16 cellular contexts compared by ENCODE assay signal in genomic region chr1:53022179-53022578, GRCh38. TPM values are rescaled to one million over a fixed set of nuclear protein-coding genes. Genes with fewer than 3 reads are reported as not detected.
DNase-seq lines count a peak whose midpoint lies in the region; ATAC-seq and TF ChIP-seq lines count a peak whose summit lies in the region.
"Had no signal": no experiment of that assay in that cellular context is flagged by ENCODE, and none has a peak within 500 bp of the region (broad histone marks: within the 10 kb centered on the region; RNA-seq: fewer than 3 reads in every experiment).

No MANE protein-coding gene starts in this region.

- ATAC-seq in T-helper 17 cell (no peak), SK-N-SH treated with all-trans-retinoic acid at 6 μM for 48 hours (no peak)
- ATAC-seq: CD8-positive, alpha-beta T cell had no signal

- no peak overlapping the region for H3K56ac ChIP-seq in mesendoderm (ENCODE audit: low read length)

- no peaks in the 10 kb centered on the region for H3K79me2 ChIP-seq in mesendoderm (ENCODE audit: control insufficient read depth, insufficient read depth, low read length)

- no peak overlapping the region for H2BK5ac ChIP-seq in mesendoderm (ENCODE audit: low read length)

- CTCF ChIA-PET in CD8-positive, alpha-beta memory T cell (lab: Charles Lee), result no interaction called here

- H3K27me3 Mint-ChIP-seq in T-helper 17 cell, result no peaks in the 10 kb centered on the region
- no peaks in the 10 kb centered on the region for H3K27me3 Mint-ChIP-seq in CD8-positive, alpha-beta memory T cell
- H3K27me3 Mint-ChIP-seq in activated T-helper 2 cell treated with anti-CD3 and anti-CD28 coated beads, Interferon-gamma antibody, Interleukin-2, Interleukin-4, amounts not matched to agents 10 μg/mL and 5 μg/mL and 100 μg/mL, durations not matched to agents 14 hours and 24 hours and 36 hours (ENCODE audit: low read depth), result no peaks in the 10 kb centered on the region

- H2AK5ac ChIP-seq in mesendoderm (ENCODE audit: low read length), result no peak overlapping the region

- H3K9ac ChIP-seq in mesendoderm (ENCODE audit: low read length), result no peak overlapping the region

- no peak overlapping the region for H4K8ac ChIP-seq in mesendoderm (ENCODE audit: low read depth, low read length)

- WGBS in mesendoderm (ENCODE audit: extremely low coverage, insufficient coverage, low lambda C conversion rate), result no CpG with 5 or more reads among the region's 1 CpG

- intact Hi-C loops in cardiac septum (cut with DNase I), result no loop called here
- intact Hi-C loops in activated T-helper 2 cell treated with anti-CD3 and anti-CD28 coated beads, Interferon-gamma antibody, Interleukin-2, Interleukin-4, amounts not matched to agents 10 μg/mL and 5 μg/mL and 100 μg/mL, durations not matched to agents 14 hours and 24 hours and 36 hours (cut with micrococcal nuclease), result no loop called here

- no peak for TF ChIP-seq CTCF in cardiac muscle cell (IDR thresholded peaks at IDR 0.05; ENCODE audit: low read depth, low read length)

- H3K23ac ChIP-seq in mesendoderm (ENCODE audit: low read length), result no peak overlapping the region

- H3K4me2 ChIP-seq in mesendoderm (ENCODE audit: low read length), result no peak overlapping the region

- H3K4ac ChIP-seq in mesendoderm (ENCODE audit: low read depth, low read length), result no peak overlapping the region

- no peaks in the 10 kb centered on the region for H3K79me1 ChIP-seq in mesendoderm (ENCODE audit: low read length)

- H4K5ac ChIP-seq in mesendoderm (ENCODE audit: low read length), result no peak overlapping the region

- no peaks in the 10 kb centered on the region for H3K27me3 ChIP-seq in cardiac muscle cell
- H3K27me3 ChIP-seq in mesendoderm (ENCODE audit: insufficient read depth, low read length, poor library complexity), result no peaks in the 10 kb centered on the region
- no peaks in the 10 kb centered on the region for H3K27me3 ChIP-seq in CD8-positive, alpha-beta memory T cell (ENCODE audit: insufficient read depth, low read length, poor library complexity, severe bottlenecking)

- no peak overlapping the region for H2BK120ac ChIP-seq in mesendoderm (ENCODE audit: low read depth, low read length)

- H3K4me1 ChIP-seq in cardiac muscle cell (ENCODE audit: low read depth) (peaks cover 34% of the 10 kb centered on the region), mesendoderm (ENCODE audit: control insufficient read depth, low read depth, low read length) (no peaks in the 10 kb centered on the region)
- no peaks in the 10 kb centered on the region for H3K4me1 ChIP-seq in CD8-positive, alpha-beta memory T cell (ENCODE audit: insufficient read depth, low read length)
- H3K4me1 ChIP-seq: Caco-2 had no signal

- H3K9me3 ChIP-seq in cardiac muscle cell (ENCODE audit: low read depth) (no peaks in the 10 kb centered on the region), T-helper 17 cell (ENCODE audit: control insufficient read depth, low read length, poor library complexity, severe bottlenecking) (no peaks in the 10 kb centered on the region)
- H3K9me3 ChIP-seq in CD8-positive, alpha-beta memory T cell (ENCODE audit: low read length), result no peaks in the 10 kb centered on the region
- H3K9me3 ChIP-seq: Caco-2 had no signal

- DNase-seq in cardiac muscle cell (ENCODE audit: low read depth in 1 of 2, low spot score in 1 of 2) (no peak), cardiac septum (ENCODE audit: low spot score) (no peak), T-helper 17 cell (no peak), mesendoderm (peak; percentile 5), activated gamma-delta T cell treated with Interleukin-2 at 50 U/mL for 16 hours (no peak)
- DNase-seq in CD8-positive, alpha-beta memory T cell, result no peak
- no peak for DNase-seq in activated T-helper 2 cell treated with anti-CD3 and anti-CD28 coated beads, Interferon-gamma antibody, Interleukin-2, Interleukin-4, amounts not matched to agents 10 μg/mL and 5 μg/mL and 100 μg/mL, durations not matched to agents 14 hours and 24 hours and 36 hours (ENCODE audit: low spot score)
- DNase-seq: Caco-2; CD8-positive, alpha-beta T cell; DMS53; GF-D8 had no signal

- no peak overlapping the region for H3K18ac ChIP-seq in mesendoderm (ENCODE audit: low read length)

- H3K4me1 Mint-ChIP-seq in T-helper 17 cell, result peaks cover 19% of the 10 kb centered on the region
- peaks cover 15 to 31% (median 17%) of the 10 kb centered on the region in 3 donors for H3K4me1 Mint-ChIP-seq in CD8-positive, alpha-beta memory T cell
- peaks cover 5% of the 10 kb centered on the region for H3K4me1 Mint-ChIP-seq in activated T-helper 2 cell treated with anti-CD3 and anti-CD28 coated beads, Interferon-gamma antibody, Interleukin-2, Interleukin-4, amounts not matched to agents 10 μg/mL and 5 μg/mL and 100 μg/mL, durations not matched to agents 14 hours and 24 hours and 36 hours (ENCODE audit: low read depth)

- H3K27ac ChIP-seq in cardiac muscle cell (peak overlapping the region; percentile 34), mesendoderm (ENCODE audit: low read depth, low read length) (no peak overlapping the region)
- no peak overlapping the region for H3K27ac ChIP-seq in CD8-positive, alpha-beta memory T cell (ENCODE audit: low read depth, low read length)
- H3K27ac ChIP-seq: 22Rv1, HL-60 had no signal

- no peak overlapping the region for H2BK15ac ChIP-seq in mesendoderm (replicated peaks; ENCODE audit: low read depth)

- POLR2A ChIA-PET in CD8-positive, alpha-beta memory T cell (lab: Charles Lee), result no interaction called here

- H3K36me3 ChIP-seq in cardiac muscle cell (no peaks in the 10 kb centered on the region), mesendoderm (ENCODE audit: control insufficient read depth, insufficient read depth, low read length) (no peaks in the 10 kb centered on the region)
- H3K36me3 ChIP-seq in CD8-positive, alpha-beta memory T cell (ENCODE audit: insufficient read depth, low read length), result no peaks in the 10 kb centered on the region

- H3K9me3 Mint-ChIP-seq in CD8-positive, alpha-beta memory T cell, result no peaks in the 10 kb centered on the region
- H3K9me3 Mint-ChIP-seq in activated T-helper 2 cell treated with anti-CD3 and anti-CD28 coated beads, Interferon-gamma antibody, Interleukin-2, Interleukin-4, amounts not matched to agents 10 μg/mL and 5 μg/mL and 100 μg/mL, durations not matched to agents 14 hours and 24 hours and 36 hours, result no peaks in the 10 kb centered on the region
- H3K9me3 Mint-ChIP-seq: CD14-positive monocyte; CD8-positive, alpha-beta T cell had no signal

- H3K4me3 ChIP-seq in cardiac muscle cell (no peak overlapping the region), mesendoderm (ENCODE audit: low read length) (no peak overlapping the region)
- no peak overlapping the region for H3K4me3 ChIP-seq in CD8-positive, alpha-beta memory T cell (ENCODE audit: low read length)

- H3K36me3 Mint-ChIP-seq in T-helper 17 cell (ENCODE audit: low read depth), result peaks cover 2% of the 10 kb centered on the region
- peaks cover 0 to 23% (median 16%) of the 10 kb centered on the region in 3 donors for H3K36me3 Mint-ChIP-seq in CD8-positive, alpha-beta memory T cell
- H3K36me3 Mint-ChIP-seq in activated T-helper 2 cell treated with anti-CD3 and anti-CD28 coated beads, Interferon-gamma antibody, Interleukin-2, Interleukin-4, amounts not matched to agents 10 μg/mL and 5 μg/mL and 100 μg/mL, durations not matched to agents 14 hours and 24 hours and 36 hours (ENCODE audit: low read depth), result no peaks in the 10 kb centered on the region

- no peak overlapping the region for H3K4me3 Mint-ChIP-seq in T-helper 17 cell
- H3K4me3 Mint-ChIP-seq in CD8-positive, alpha-beta memory T cell, result no peak overlapping the region
- no peak overlapping the region for H3K4me3 Mint-ChIP-seq in activated T-helper 2 cell treated with anti-CD3 and anti-CD28 coated beads, Interferon-gamma antibody, Interleukin-2, Interleukin-4, amounts not matched to agents 10 μg/mL and 5 μg/mL and 100 μg/mL, durations not matched to agents 14 hours and 24 hours and 36 hours (ENCODE audit: low read depth)
- H3K4me3 Mint-ChIP-seq: CD14-positive monocyte; CD8-positive, alpha-beta T cell had no signal

- peak overlapping the region; percentile 63 for H3K27ac Mint-ChIP-seq in T-helper 17 cell
- H3K27ac Mint-ChIP-seq in CD8-positive, alpha-beta memory T cell, result no peak overlapping the region
- H3K27ac Mint-ChIP-seq in activated T-helper 2 cell treated with anti-CD3 and anti-CD28 coated beads, Interferon-gamma antibody, Interleukin-2, Interleukin-4, amounts not matched to agents 10 μg/mL and 5 μg/mL and 100 μg/mL, durations not matched to agents 14 hours and 24 hours and 36 hours, result no peak overlapping the region
- H3K27ac Mint-ChIP-seq: CD8-positive, alpha-beta T cell had no signal

TF ChIP-seq in SK-N-SH treated with all-trans-retinoic acid at 6 μM for 48 hours, 23 proteins besides CTCF, POLR2A, EP300 and RAD21:
- no peak for TF ChIP-seq CSRNP3 (CRISPR knock-in tag; IDR thresholded peaks at IDR 0.05)
TF ChIP-seq in SK-N-SH treated with all-trans-retinoic acid at 6 μM for 48 hours: peak in this region for 0.

RNA-seq across cellular contexts. Expression of gene PODN, which starts 39.8 kb away (rescaled TPM):
- 3.7 and 6.5 TPM in 2 replicates for total RNA-seq in cardiac muscle cell
- polyA plus RNA-seq in cardiac muscle cell, result 2.6 and 2.8 TPM in 2 replicates
- total RNA-seq in cardiac septum, result 19.4 TPM
- total RNA-seq in T-helper 17 cell, result not detected
- polyA plus RNA-seq in mesendoderm (2013, experiment 1 of 2), result not detected
- not detected for polyA plus RNA-seq in mesendoderm (2013, experiment 2 of 2)
- total RNA-seq in CD8-positive, alpha-beta memory T cell, result not detected
- 0.53 TPM for polyA plus RNA-seq in CD8-positive, alpha-beta memory T cell
- not detected in 2 replicates for total RNA-seq in activated T-helper 2 cell treated with anti-CD3 and anti-CD28 coated beads, Interferon-gamma antibody, Interleukin-2, Interleukin-4, amounts not matched to agents 10 μg/mL and 5 μg/mL and 100 μg/mL, durations not matched to agents 14 hours and 24 hours and 36 hours
- total RNA-seq: A673; Caco-2; CD8-positive, alpha-beta T cell had no signal
- polyA plus RNA-seq: CD14-positive monocyte had no signal
